2 cellular contexts compared by ENCODE assay signal in genomic region chr20:36608388-36608728, GRCh38. TPM values are rescaled to one million over a fixed set of nuclear protein-coding genes. Genes with fewer than 3 reads are reported as not detected.
"Had no signal": no experiment of that assay in that cellular context is flagged by ENCODE, and none has a peak within 500 bp of the region (broad histone marks: within the 10 kb centered on the region; RNA-seq: fewer than 3 reads in every experiment).

No MANE protein-coding gene starts in this region.

RNA-seq across cellular contexts. Expression of gene SLA2, which starts 37.6 kb away (rescaled TPM):
- total RNA-seq: ascending aorta had no signal
- polyA plus RNA-seq: cardiac muscle cell had no signal
